In genomic region chr2:128630974-128631697, GRCh38 we compare ENCODE assay signal across 18 cellular contexts.
DNase-seq lines count a peak whose midpoint lies in the region; ATAC-seq and TF ChIP-seq lines count a peak whose summit lies in the region.
"Had no signal": no experiment of that assay in that cellular context is flagged by ENCODE, and none has a peak within 500 bp of the region (broad histone marks: within the 10 kb centered on the region; RNA-seq: fewer than 3 reads in every experiment).

No MANE protein-coding gene starts in this region.

- H3K9me3 ChIP-seq in BLaER1, result no peaks in the 10 kb centered on the region
- H3K9me3 ChIP-seq in colonic mucosa, result no peaks in the 10 kb centered on the region
- H3K9me3 ChIP-seq: heart right ventricle, pancreas had no signal

- DNase-seq in NCI-H2107 (lab: John Stamatoyannopoulos, UW) (peak; percentile 35), iPS-NIHi11 (ENCODE audit: low spot score) (peak; percentile 2), NCI-H226 (no peak), colonic mucosa (no peak)
- DNase-seq in stimulated activated CD8-positive, alpha-beta memory T cell treated with anti-CD3 and anti-CD28 coated beads, Interleukin-4, amount 100 ng/mL, for 48 hours, result peak; percentile 10
- DNase-seq: activated CD4-positive, alpha-beta T cell treated with anti-CD3 and anti-CD28 coated beads for 36 hours; cerebellar nuclear complex; DMS79; heart right ventricle; NCI-H187 treated with DMSO at 0.1 percent for 48 hours; stimulated activated CD4-positive, alpha-beta T cell treated with anti-CD3 and anti-CD28 coated beads, Interleukin-2, amount 100 ng/mL, for 48 hours; SW 1271 had no signal

- H3K9ac ChIP-seq in BLaER1, result no peak overlapping the region
- H3K9ac ChIP-seq in colonic mucosa (ENCODE audit: low read depth in 2 of 2, low read length in 2 of 2), result no peak overlapping the region
- H3K9ac ChIP-seq: KMS-11 had no signal

- peak overlapping the region; percentile 37 for H3K4me2 ChIP-seq in BLaER1
- H3K4me2 ChIP-seq: KMS-11 had no signal

- no peak overlapping the region for H3K4me3 Mint-ChIP-seq in activated T-helper 17 cell treated with anti-CD3 and anti-CD28 coated beads, Interleukin-2, amount 50 U/mL, for 72 hours
- H3K4me3 Mint-ChIP-seq: activated CD4-positive, alpha-beta T cell treated with anti-CD3 and anti-CD28 coated beads for 36 hours; CD8-positive, alpha-beta T cell had no signal

- H3K27me3 ChIP-seq in BLaER1, result no peaks in the 10 kb centered on the region
- H3K27me3 ChIP-seq in colonic mucosa, result no peaks in the 10 kb centered on the region
- H3K27me3 ChIP-seq: pancreas had no signal

- no peak overlapping the region for H3K4me3 ChIP-seq in BLaER1
- H3K4me3 ChIP-seq in colonic mucosa, result no peak overlapping the region
- H3K4me3 ChIP-seq: heart right ventricle, pancreas had no signal

- intact Hi-C loops in colonic mucosa (cut with DNase I), result no loop called here

- H3K36me3 ChIP-seq in BLaER1 (no peaks in the 10 kb centered on the region), colonic mucosa (no peaks in the 10 kb centered on the region)
- H3K36me3 ChIP-seq: heart right ventricle, pancreas had no signal

- ATAC-seq in GM18519 (IDR thresholded peaks at IDR 0.05; ENCODE audit: low FRiP score, unreplicated experiment), result no peak
- ATAC-seq in activated T-helper 17 cell treated with anti-CD3 and anti-CD28 coated beads, Interleukin-2, amount 50 U/mL, for 72 hours (replicated peaks), result no peak
- ATAC-seq: activated CD4-positive, alpha-beta T cell treated with anti-CD3 and anti-CD28 coated beads for 36 hours; CD8-positive, alpha-beta T cell; pancreas had no signal

- no peaks in the 10 kb centered on the region for H4K20me1 ChIP-seq in BLaER1

- H3K36me3 Mint-ChIP-seq in activated T-helper 17 cell treated with anti-CD3 and anti-CD28 coated beads, Interleukin-2, amount 50 U/mL, for 72 hours (ENCODE audit: low read depth), result no peaks in the 10 kb centered on the region
- H3K36me3 Mint-ChIP-seq: CD8-positive, alpha-beta T cell had no signal

- H3K9me3 Mint-ChIP-seq in activated T-helper 17 cell treated with anti-CD3 and anti-CD28 coated beads, Interleukin-2, amount 50 U/mL, for 72 hours, result no peaks in the 10 kb centered on the region
- H3K9me3 Mint-ChIP-seq: CD8-positive, alpha-beta T cell had no signal

- no peak overlapping the region for H3K27ac Mint-ChIP-seq in activated T-helper 17 cell treated with anti-CD3 and anti-CD28 coated beads, Interleukin-2, amount 50 U/mL, for 72 hours
- H3K27ac Mint-ChIP-seq: activated CD4-positive, alpha-beta T cell treated with anti-CD3 and anti-CD28 coated beads for 36 hours; CD8-positive, alpha-beta T cell had no signal

- TF ChIP-seq CTCF in colonic mucosa (IDR thresholded peaks at IDR 0.05), result no peak

- H3K4me1 ChIP-seq in BLaER1 (peaks cover 23% of the 10 kb centered on the region), colonic mucosa (no peaks in the 10 kb centered on the region)
- H3K4me1 ChIP-seq: heart right ventricle, pancreas had no signal

- H3K4me1 Mint-ChIP-seq in activated T-helper 17 cell treated with anti-CD3 and anti-CD28 coated beads, Interleukin-2, amount 50 U/mL, for 72 hours, result no peaks in the 10 kb centered on the region
- H3K4me1 Mint-ChIP-seq: activated CD4-positive, alpha-beta T cell treated with anti-CD3 and anti-CD28 coated beads for 36 hours had no signal

- H3K27ac ChIP-seq in BLaER1 (no peak overlapping the region), colonic mucosa (no peak overlapping the region)
- H3K27ac ChIP-seq: heart right ventricle, KMS-11, pancreas had no signal

- peaks cover 7% of the 10 kb centered on the region for H3K27me3 Mint-ChIP-seq in activated T-helper 17 cell treated with anti-CD3 and anti-CD28 coated beads, Interleukin-2, amount 50 U/mL, for 72 hours

Comparison
In these comparisons a context has a peak if more than half of its experiments do, and no peak if none do; other contexts are left out.
1. DNase-seq: peak in NCI-H2107 (single experiment), iPS-NIHi11 (single experiment) and stimulated activated CD8-positive, alpha-beta memory T cell treated with anti-CD3 and anti-CD28 coated beads, Interleukin-4, amount 100 ng/mL, for 48 hours (single experiment); none in NCI-H226 (single experiment) and colonic mucosa (single experiment).